ENCODE assay signal across 13 cellular contexts in the genomic region with DNA sequence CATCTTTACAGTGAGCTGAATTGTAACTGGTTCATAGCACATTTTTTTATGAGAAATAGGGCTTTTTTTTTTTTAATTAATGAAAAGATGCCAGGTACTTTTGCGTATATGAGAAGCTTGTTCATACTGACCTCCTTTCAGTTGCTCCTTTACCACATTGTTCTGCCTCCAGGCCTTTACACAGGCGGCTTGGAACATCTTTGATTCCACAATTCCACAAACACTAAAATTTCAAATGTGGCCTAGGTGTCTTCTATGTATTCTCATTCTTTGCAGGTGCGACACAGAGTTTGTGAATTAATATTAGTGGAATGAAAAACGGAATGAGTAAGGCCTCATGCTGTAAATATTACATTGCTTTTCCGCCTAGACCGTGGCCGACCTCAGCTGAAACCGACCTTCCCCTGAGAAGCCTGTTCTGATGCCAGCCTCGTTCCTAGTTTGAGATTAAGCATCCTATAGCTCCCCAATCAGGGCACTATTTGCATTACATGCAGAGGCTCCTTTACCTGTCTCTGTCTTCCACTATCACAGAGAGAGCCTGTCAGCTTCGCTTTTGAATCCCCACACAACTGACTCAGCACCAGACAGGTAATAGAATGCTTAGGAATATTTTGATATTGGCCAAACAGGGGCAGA.
DNase-seq lines count a peak whose midpoint lies in the region; ATAC-seq and TF ChIP-seq lines count a peak whose summit lies in the region.
"Had no signal": no experiment of that assay in that cellular context is flagged by ENCODE, and none has a peak within 500 bp of the region (broad histone marks: within the 10 kb centered on the region; RNA-seq: fewer than 3 reads in every experiment).

No MANE protein-coding gene starts in this region.

- peak; percentile 38 for ATAC-seq in HG03095 (IDR thresholded peaks at IDR 0.05; ENCODE audit: unreplicated experiment)
- ATAC-seq in RWPE2 (ENCODE audit: low read depth): no peak
- no peak for ATAC-seq in GM19395 (IDR thresholded peaks at IDR 0.05; ENCODE audit: unreplicated experiment)
- ATAC-seq: stimulated activated naive CD8-positive, alpha-beta T cell treated with anti-CD3 and anti-CD28 coated beads, Interleukin-15, Interleukin-2, amounts not matched to agents 100 U/mL and 50 U/mL, for 24 hours had no signal

- peaks cover 13% of the 10 kb centered on the region; the same call in 1 of the 2 replicates for H3K36me3 ChIP-seq in RWPE2 (ENCODE audit: low read depth)
- H3K36me3 ChIP-seq: adrenal gland, neutrophil had no signal

- peak; percentile 28 for TF ChIP-seq CTCF in C4-2B (conservative IDR thresholded peaks at IDR 0.05)
- peak; percentile 31 for TF ChIP-seq CTCF in RWPE2 (IDR thresholded peaks at IDR 0.05; ENCODE audit: poor library complexity, severe bottlenecking)

- intact Hi-C loops in posterior vena cava (cut with DNase I): no loop called here

- no peak overlapping the region for H3K4me3 ChIP-seq in RWPE2 (ENCODE audit: severe bottlenecking)
- H3K4me3 ChIP-seq: adrenal gland had no signal

- H3K27ac ChIP-seq in C4-2B (no peak overlapping the region), RWPE2 (ENCODE audit: poor library complexity, severe bottlenecking) (no peak overlapping the region)
- H3K27ac ChIP-seq: adrenal gland, neutrophil had no signal

- H3K27me3 ChIP-seq in RWPE2 (ENCODE audit: insufficient read depth, poor library complexity, severe bottlenecking): no peaks in the 10 kb centered on the region
- H3K27me3 ChIP-seq: adrenal gland, neutrophil had no signal

- peaks cover 3% of the 10 kb centered on the region for H3K9me3 ChIP-seq in RWPE2 (ENCODE audit: severe bottlenecking)
- H3K9me3 ChIP-seq: adrenal gland had no signal

- DNase-seq in RWPE2 (ENCODE audit: low spot score) (no peak), iPS DF 19.7 (ENCODE audit: low read depth, low spot score) (peak; percentile 50), posterior vena cava (ENCODE audit: low spot score) (no peak), AG08395 (ENCODE audit: low spot score) (no peak), epidermal melanocyte (ENCODE audit: insufficient read length, low spot score) (no peak)
- DNase-seq: KBM-7; stimulated activated naive CD8-positive, alpha-beta T cell treated with anti-CD3 and anti-CD28 coated beads, Interleukin-15, Interleukin-2, amounts not matched to agents 100 U/mL and 50 U/mL, for 24 hours; T-helper 9 cell had no signal

- peaks cover 5% of the 10 kb centered on the region for H3K4me1 ChIP-seq in RWPE2 (ENCODE audit: insufficient read depth, poor library complexity, severe bottlenecking)
